In genomic region chr17:34883106-34884000, GRCh38 we compare ENCODE assay signal across 17 cellular contexts.
DNase-seq lines count a peak whose midpoint lies in the region; ATAC-seq and TF ChIP-seq lines count a peak whose summit lies in the region.
"Had no signal": no experiment of that assay in that cellular context is flagged by ENCODE, and none has a peak within 500 bp of the region (broad histone marks: within the 10 kb centered on the region; RNA-seq: fewer than 3 reads in every experiment).

No MANE protein-coding gene starts in this region.

- H3K36me3 ChIP-seq in H7 (replicated peaks; ENCODE audit: control insufficient read depth, insufficient read depth, low read length) (no peaks in the 10 kb centered on the region), neural cell (ENCODE audit: insufficient read depth, low read length) (no peaks in the 10 kb centered on the region)
- H3K36me3 ChIP-seq: BLaER1, Peyer's patch, SJSA1 had no signal

- no peaks in the 10 kb centered on the region for H3F3A ChIP-seq in neural cell (ENCODE audit: insufficient read depth, low read length, poor library complexity, severe bottlenecking)

- TF ChIP-seq RAD21 in neural cell (conservative IDR thresholded peaks at IDR 0.05), result no peak

- H3K9me3 ChIP-seq in neural cell (ENCODE audit: low read length), result no peaks in the 10 kb centered on the region
- H3K9me3 ChIP-seq: A549, BLaER1, Peyer's patch, SJSA1 had no signal

- no peak for TF ChIP-seq EP300 in neural cell (conservative IDR thresholded peaks at IDR 0.05; ENCODE audit: poor library complexity, severe bottlenecking)

- ATAC-seq in GM18520 (IDR thresholded peaks at IDR 0.05; ENCODE audit: unreplicated experiment), result no peak
- ATAC-seq: A549 had no signal

- DNase-seq in H7 (peak; percentile 78), NB4 (ENCODE audit: low read depth) (peak; percentile 57), erythroblast (lab: John Stamatoyannopoulos, UW) (peak; percentile 9 to 20), amygdala (lab: John Stamatoyannopoulos, UW) (no peak)
- DNase-seq in activated CD4-positive, alpha-beta T cell treated with anti-CD3 and anti-CD28 coated beads, Interleukin-2, amount 50 U/mL, for 1 hour, result no peak
- DNase-seq: Calu3; CD4-positive, alpha-beta memory T cell; NCI-H1105 treated with DMSO at 0.1 percent for 48 hours; NCI-H1694 treated with DMSO at 0.1 percent for 48 hours; NCI-H510A; Peyer's patch had no signal

- H3K4me2 ChIP-seq in neural cell (ENCODE audit: low read length), result no peak overlapping the region
- H3K4me2 ChIP-seq: A549, BLaER1 had no signal

- no peak for TF ChIP-seq CTCF in NB4 (IDR thresholded peaks at IDR 0.05; ENCODE audit: low read depth, low read length)
- TF ChIP-seq CTCF in neural cell (IDR thresholded peaks at IDR 0.05; ENCODE audit: poor library complexity, severe bottlenecking), result no peak

- no peak overlapping the region for H3K9ac ChIP-seq in neural cell (ENCODE audit: low read length)
- H3K9ac ChIP-seq: BLaER1 had no signal

- H3K4me3 ChIP-seq in H7 (ENCODE audit: insufficient read depth, low read depth, low read length), result no peak overlapping the region
- no peak overlapping the region for H3K4me3 ChIP-seq in NB4 (ENCODE audit: low read depth, low read length)
- no peak overlapping the region for H3K4me3 ChIP-seq in neural cell (ENCODE audit: low read length)
- H3K4me3 ChIP-seq: A549, BLaER1, K562, Peyer's patch, SJSA1 had no signal

- no peak for TF ChIP-seq POLR2A in NB4 (IDR thresholded peaks at IDR 0.05; ENCODE audit: extremely low read depth, insufficient read length)
- no peak for TF ChIP-seq POLR2A in erythroblast (IDR thresholded peaks at IDR 0.05; ENCODE audit: low read length)

- peak overlapping the region; percentile 2 for H2AFZ ChIP-seq in neural cell (ENCODE audit: low read depth, low read length)

- H3K9me2 ChIP-seq in neural cell (ENCODE audit: insufficient read depth, low read length), result no peaks in the 10 kb centered on the region

- no peaks in the 10 kb centered on the region for H4K20me1 ChIP-seq in neural cell (ENCODE audit: insufficient read depth)
- H4K20me1 ChIP-seq: BLaER1 had no signal

- H3K27me3 ChIP-seq in H7 (ENCODE audit: control insufficient read depth, insufficient read depth, low read length) (peaks cover 2% of the 10 kb centered on the region), neural cell (ENCODE audit: insufficient read depth, low read depth, low read length) (no peaks in the 10 kb centered on the region)
- H3K27me3 ChIP-seq: BLaER1, Peyer's patch, SJSA1 had no signal

- H3K27ac ChIP-seq in neural cell (ENCODE audit: low read length), result no peak overlapping the region
- H3K27ac ChIP-seq: A549, BLaER1, Peyer's patch, SJSA1 had no signal

- no peaks in the 10 kb centered on the region for H3K79me2 ChIP-seq in neural cell (replicated peaks; ENCODE audit: insufficient read depth, low read length)

TF ChIP-seq in neural cell, 6 proteins besides CTCF, POLR2A, EP300 and RAD21:
- TF ChIP-seq REST (IDR thresholded peaks at IDR 0.05; ENCODE audit: borderline replicate concordance), result no peak
- no peak for TF ChIP-seq TAF1 (IDR thresholded peaks at IDR 0.05; ENCODE audit: low read depth)
- no peak for TF ChIP-seq MXI1 (conservative IDR thresholded peaks at IDR 0.05; ENCODE audit: poor library complexity, severe bottlenecking)
- no peak for TF ChIP-seq EZH2 (IDR thresholded peaks at IDR 0.05; ENCODE audit: borderline replicate concordance, insufficient read depth, low read length, poor library complexity, severe bottlenecking)
- TF ChIP-seq POLR2AphosphoS5 (IDR thresholded peaks at IDR 0.05), result no peak
- TF ChIP-seq SMC3 (conservative IDR thresholded peaks at IDR 0.05; ENCODE audit: poor library complexity), result no peak
TF ChIP-seq in neural cell: peak in this region for 0.

Comparison
In these comparisons a context has a peak if more than half of its experiments do, and no peak if none do; other contexts are left out.
1. DNase-seq: peak in H7 (single experiment), NB4 (single experiment) and erythroblast (2 of 2); none in activated CD4-positive, alpha-beta T cell treated with anti-CD3 and anti-CD28 coated beads, Interleukin-2, amount 50 U/mL, for 1 hour (single experiment) and amygdala (0 of 56).